8 cellular contexts compared by ENCODE assay signal in genomic region chr15:26771168-26771916, GRCh38. TPM values are rescaled to one million over a fixed set of nuclear protein-coding genes. Genes with fewer than 3 reads are reported as not detected.
DNase-seq lines count a peak whose midpoint lies in the region; ATAC-seq and TF ChIP-seq lines count a peak whose summit lies in the region.
"Had no signal": no experiment of that assay in that cellular context is flagged by ENCODE, and none has a peak within 500 bp of the region (broad histone marks: within the 10 kb centered on the region; RNA-seq: fewer than 3 reads in every experiment).

No MANE protein-coding gene starts in this region.

- H4K8ac ChIP-seq in trophoblast cell (ENCODE audit: low read depth, low read length), result no peak overlapping the region

- H3K14ac ChIP-seq in trophoblast cell (ENCODE audit: low read length), result no peak overlapping the region

- no peak for TF ChIP-seq CTCF in lower leg skin (IDR thresholded peaks at IDR 0.05)

- H2BK12ac ChIP-seq in trophoblast cell (ENCODE audit: low read length), result no peak overlapping the region

- no peak overlapping the region for H3K27ac ChIP-seq in right cardiac atrium (ENCODE audit: low read length)
- H3K27ac ChIP-seq in trophoblast cell (ENCODE audit: low read depth, low read length), result no peak overlapping the region

- peaks cover 2% of the 10 kb centered on the region for H3K79me1 ChIP-seq in trophoblast cell (ENCODE audit: low read length)

- H4K91ac ChIP-seq in trophoblast cell (ENCODE audit: low read depth, low read length), result no peak overlapping the region

- H2AFZ ChIP-seq in trophoblast cell (ENCODE audit: insufficient read depth, low read length, poor library complexity), result no peak overlapping the region

- WGBS in right cardiac atrium, result 11% methylated on average over 29 of the region's 29 CpGs
- WGBS in trophoblast cell (ENCODE audit: extremely low coverage, insufficient coverage, insufficient read length), result no CpG with 5 or more reads among the region's 29 CpGs
- WGBS in lower leg skin, 2 donors, result 7 to 11% methylated on average over 24 to 29 of the region's 29 CpGs

- no peak overlapping the region for H2AK5ac ChIP-seq in trophoblast cell (ENCODE audit: low read length)

- no peak overlapping the region for H2BK120ac ChIP-seq in trophoblast cell (ENCODE audit: insufficient read depth, low read length, poor library complexity)

- H3K36me3 ChIP-seq in HAP-1 (replicated peaks) (peaks cover 8% of the 10 kb centered on the region; the same call in 1 of the 2 replicates), trophoblast cell (ENCODE audit: control insufficient read depth in 1 of 2, insufficient read depth in 2 of 2, low read length in 2 of 2) (no peaks in the 10 kb centered on the region)

- no peak overlapping the region for H2BK5ac ChIP-seq in trophoblast cell (ENCODE audit: low read depth, low read length, poor library complexity)

- H3K79me2 ChIP-seq in trophoblast cell (ENCODE audit: control insufficient read depth, insufficient read depth, low read length, poor library complexity), result peaks cover 3% of the 10 kb centered on the region

- no peaks in the 10 kb centered on the region for H3K9me3 ChIP-seq in HAP-1
- H3K9me3 ChIP-seq in right cardiac atrium (ENCODE audit: control insufficient read depth, low read length), result no peaks in the 10 kb centered on the region
- H3K9me3 ChIP-seq in trophoblast cell (ENCODE audit: insufficient read depth, low read depth, low read length), result no peaks in the 10 kb centered on the region

- in situ Hi-C loops in HAP-1 (cut with MboI; ENCODE audit: low sequenced_read_pairs), result loop anchor here (10.0 kb wide), 1 partner anchor 63 kb away; no protein-coding TSS in a partner anchor

- H3K4ac ChIP-seq in trophoblast cell (ENCODE audit: low read depth, low read length), result no peak overlapping the region

- no peak overlapping the region for H3K9ac ChIP-seq in trophoblast cell (ENCODE audit: low read length)

- peak; percentile 73 to 82 for ATAC-seq in right cardiac atrium
- no peak for ATAC-seq in GM21825 (IDR thresholded peaks at IDR 0.05; ENCODE audit: unreplicated experiment)
- no peak for ATAC-seq in GM19467 (IDR thresholded peaks at IDR 0.05; ENCODE audit: unreplicated experiment)
- ATAC-seq: activated naive CD8-positive, alpha-beta T cell treated with anti-CD3 and anti-CD28 coated beads, Interleukin-2, amount 50 U/mL, for 24 hours had no signal

- H3K4me2 ChIP-seq in trophoblast cell (ENCODE audit: low read length), result peak overlapping the region; percentile 92

- peak overlapping the region; percentile 45 for H3K4me3 ChIP-seq in HAP-1
- peak overlapping the region; percentile 83 for H3K4me3 ChIP-seq in right cardiac atrium (ENCODE audit: low read length)
- H3K4me3 ChIP-seq in trophoblast cell (ENCODE audit: low read depth, low read length), result no peak overlapping the region
- H3K4me3 ChIP-seq in lower leg skin (ENCODE audit: low read depth, poor library complexity, severe bottlenecking), result no peak overlapping the region

- no peak overlapping the region for H3K23ac ChIP-seq in trophoblast cell (ENCODE audit: low read length)

- no peak overlapping the region for H4K12ac ChIP-seq in trophoblast cell (ENCODE audit: low read depth, low read length)

- H3K4me1 ChIP-seq in HAP-1, result peaks cover 39% of the 10 kb centered on the region
- no peaks in the 10 kb centered on the region for H3K4me1 ChIP-seq in right cardiac atrium (ENCODE audit: control insufficient read depth, insufficient read depth, low read length)
- H3K4me1 ChIP-seq in trophoblast cell (ENCODE audit: control insufficient read depth in 1 of 2, insufficient read depth in 2 of 2, low read length in 2 of 2), result peaks cover 3 to 8% of the 10 kb centered on the region in 2 experiments

- H3K27me3 ChIP-seq in HAP-1 (ENCODE audit: low read depth) (no peaks in the 10 kb centered on the region), right cardiac atrium (ENCODE audit: control insufficient read depth, insufficient read depth) (peaks cover 3% of the 10 kb centered on the region), trophoblast cell (ENCODE audit: insufficient read depth, low read length) (no peaks in the 10 kb centered on the region)

- DNase-seq in HAP-1 (ENCODE audit: low spot score in 2 of 2) (peak; percentile 54 to 85), SHP77 treated with DMSO at 0.1 percent for 48 hours (lab: John Stamatoyannopoulos, UW) (peak; percentile 33), right cardiac atrium (peak; percentile 42 to 81 (median 78)), trophoblast cell (no peak), lower leg skin (ENCODE audit: low spot score in 2 of 2) (no peak)
- DNase-seq: activated naive CD8-positive, alpha-beta T cell treated with anti-CD3 and anti-CD28 coated beads, Interleukin-2, amount 50 U/mL, for 24 hours had no signal

- no peak for TF ChIP-seq POLR2A in lower leg skin (IDR thresholded peaks at IDR 0.05)

- no peak overlapping the region for H3K18ac ChIP-seq in trophoblast cell (ENCODE audit: low read length)

- intact Hi-C loops in right cardiac atrium (cut with DNase I), result loop anchor here in 1 of 4 donors (10.0 kb wide), 1 partner anchor 487 kb away; no protein-coding TSS in a partner anchor
- intact Hi-C loops in lower leg skin (cut with DNase I; ENCODE audit: low total_unique reads), result no loop called here

RNA-seq across cellular contexts. Expression of gene GABRB3, which starts 1.5 kb away (rescaled TPM):
- total RNA-seq in right cardiac atrium (10 to 100 TPM; 23.7 to 63.4 (median 28.7) TPM), lower leg skin (1 to 10 TPM in 2 of 4 donors, under 1 TPM in 2; 0.13 to 4.6 (median 1.1) TPM)
- polyA plus RNA-seq in right cardiac atrium, result 6.3 TPM
- polyA plus RNA-seq in trophoblast cell (2013), result 6.6 and 6.9 TPM in 2 replicates

Comparison
In these comparisons a context has a peak if more than half of its experiments do, and no peak if none do; other contexts are left out.
1. DNase-seq: peak in HAP-1 (2 of 2), SHP77 treated with DMSO at 0.1 percent for 48 hours (single experiment) and right cardiac atrium (3 of 3); none in trophoblast cell (0 of 2) and lower leg skin (0 of 2).
2. H3K4me3 ChIP-seq: peak in HAP-1 (single experiment) and right cardiac atrium (single experiment); none in trophoblast cell (single experiment) and lower leg skin (single experiment).
3. ATAC-seq: peak in right cardiac atrium (2 of 2); none in GM21825 (single experiment) and GM19467 (single experiment).
4. RNA of gene GABRB3, which starts 1.5 kb away (total RNA-seq): 23.7 to 63.4 TPM in right cardiac atrium; 0.13 to 4.6 TPM in lower leg skin; every median in the first group is over 4 times any median in the second.